Comparison of ENCODE assay signal across 9 cellular contexts in the genomic region with DNA sequence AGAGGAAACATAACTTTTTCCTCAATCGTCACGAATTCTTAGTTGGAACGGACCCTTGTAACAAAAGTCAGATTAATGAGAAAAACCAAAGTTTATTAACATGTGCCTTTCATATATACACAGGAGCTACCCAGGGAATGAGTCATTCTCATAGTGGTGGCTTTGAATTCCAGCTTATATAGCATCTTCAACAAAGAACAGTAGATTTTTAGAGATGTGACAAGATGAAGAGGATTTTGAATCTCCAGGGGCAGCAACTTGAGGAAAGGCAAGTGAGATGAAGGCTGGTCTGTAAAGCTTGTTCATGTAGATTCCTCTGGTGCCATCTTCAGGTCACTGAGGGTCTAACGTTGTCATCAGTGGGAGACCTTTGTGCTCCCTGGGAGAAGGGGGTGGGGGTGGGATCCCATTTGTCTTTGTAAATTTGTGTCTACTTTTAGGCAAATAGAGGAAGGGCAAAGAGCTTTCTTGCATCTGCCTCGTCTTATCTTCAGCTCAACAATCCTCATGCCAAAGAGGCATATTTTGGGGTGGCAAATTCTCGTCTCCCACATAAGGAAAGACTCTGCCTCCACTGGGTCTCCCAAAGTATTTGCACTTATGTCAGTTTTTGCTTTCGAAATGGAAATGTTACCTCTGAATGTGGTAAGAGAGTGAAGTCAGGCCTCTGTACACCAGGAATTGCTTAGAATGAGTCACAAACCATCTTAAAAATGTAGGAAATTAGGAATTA. TPM values are rescaled to one million over a fixed set of nuclear protein-coding genes. Genes with fewer than 3 reads are reported as not detected.
DNase-seq lines count a peak whose midpoint lies in the region; ATAC-seq and TF ChIP-seq lines count a peak whose summit lies in the region.
"Had no signal": no experiment of that assay in that cellular context is flagged by ENCODE, and none has a peak within 500 bp of the region (broad histone marks: within the 10 kb centered on the region; RNA-seq: fewer than 3 reads in every experiment).

No MANE protein-coding gene starts in this region.

- peak overlapping the region; percentile 15 for H3K27ac ChIP-seq in mammary epithelial cell (ENCODE audit: insufficient read depth, low read depth, low read length)
- peak overlapping the region in 1 of 2 donors; percentile 5 for H3K27ac ChIP-seq in tibial artery

- no peaks in the 10 kb centered on the region for H3K36me3 ChIP-seq in mammary epithelial cell (ENCODE audit: insufficient read depth, low read length)
- no peaks in the 10 kb centered on the region for H3K36me3 ChIP-seq in tibial artery

- dilution Hi-C loops in mammary epithelial cell (cut with HindIII; ENCODE audit: low sequenced_read_pairs), result no loop called here

- BruUV-seq in mammary epithelial cell (replicated peaks; lab: Mats Ljungman, UMichigan), result no TSS peak

- no peak for ATAC-seq in HG02938 (IDR thresholded peaks at IDR 0.05; ENCODE audit: unreplicated experiment)
- no peak for ATAC-seq in HG03521 (IDR thresholded peaks at IDR 0.05; ENCODE audit: unreplicated experiment)

- TF ChIP-seq CTCF in mammary epithelial cell (conservative IDR thresholded peaks at IDR 0.05 in 1 of 2, IDR thresholded peaks at IDR 0.05 in 1 of 2; ENCODE audit: extremely low read depth in 1 of 2, insufficient read depth in 1 of 2, low read depth in 1 of 2, low read length in 2 of 2), result peak; percentile 14 to 31
- peak in 1 of 2 experiments; percentile 3 for TF ChIP-seq CTCF in tibial artery (IDR thresholded peaks at IDR 0.05)

- no peaks in the 10 kb centered on the region for H3K79me2 ChIP-seq in mammary epithelial cell (ENCODE audit: insufficient read depth, low read length)

- 82% methylated on average over 7 of the region's 7 CpGs for WGBS in mammary epithelial cell (ENCODE audit: low coverage, missing lambda C conversion rate)

- H3K4me2 ChIP-seq in mammary epithelial cell (ENCODE audit: insufficient read depth, low read depth, low read length), result no peak overlapping the region

- H2AFZ ChIP-seq in mammary epithelial cell (ENCODE audit: low read depth, low read length), result no peak overlapping the region

- CTCF ChIA-PET in mammary epithelial cell (lab: Charles Lee; ENCODE audit: low non-redundant PET), result no interaction called here

- H3K9me3 ChIP-seq in mammary epithelial cell (replicated peaks; ENCODE audit: insufficient read depth, low read length) (no peaks in the 10 kb centered on the region), tibial artery (no peaks in the 10 kb centered on the region)

- H3K27me3 ChIP-seq in mammary epithelial cell (ENCODE audit: insufficient read depth, low read length), result no peaks in the 10 kb centered on the region
- no peaks in the 10 kb centered on the region for H3K27me3 ChIP-seq in tibial artery

- in situ Hi-C loops in mammary epithelial cell (cut with MboI; ENCODE audit: low sequenced_read_pairs in 2 of 2), result no loop called here

- intact Hi-C loops in mammary epithelial cell (cut with micrococcal nuclease) (loop anchor here (5.0 kb wide), 1 partner anchor 47 kb away; no protein-coding TSS in a partner anchor), tibial artery (cut with DNase I; ENCODE audit: low total_unique reads) (no loop called here)

- no peak overlapping the region for H3K4me3 ChIP-seq in mammary epithelial cell (replicated peaks in 1 of 3; ENCODE audit: insufficient read depth in 1 of 3, low read depth in 2 of 3, low read length in 3 of 3)
- H3K4me3 ChIP-seq in tibial artery, result no peak overlapping the region

- H3K4me1 ChIP-seq in mammary epithelial cell (ENCODE audit: insufficient read depth, low read length) (peaks cover 29% of the 10 kb centered on the region), tibial artery (peaks cover 0 to 36% (median 16%) of the 10 kb centered on the region in 4 donors)

- no peaks in the 10 kb centered on the region for H4K20me1 ChIP-seq in mammary epithelial cell (ENCODE audit: insufficient read depth, low read length)

- H3K9ac ChIP-seq in mammary epithelial cell (ENCODE audit: insufficient read depth, low read length), result no peak overlapping the region

- DNase-seq in GM03348 (ENCODE audit: low spot score), result peak; percentile 56
- DNase-seq in Kasumi-1 (lab: John Stamatoyannopoulos, UW), result peak; percentile 46 to 52
- no peak for DNase-seq in mammary epithelial cell
- peak; percentile 64 for DNase-seq in non-pigmented ciliary epithelial cell (ENCODE audit: low read depth)
- no peak for DNase-seq in mucosa of gallbladder (ENCODE audit: low spot score)
- DNase-seq in tibial artery, result no peak
- DNase-seq: activated CD8-positive, alpha-beta memory T cell treated with anti-CD3 and anti-CD28 coated beads, Interleukin-2, amount 50 U/mL, for 48 hours had no signal

RNA-seq across cellular contexts. Expression of gene CLEC3B, which starts 29.5 kb away (rescaled TPM):
- under 1 TPM in 1 of 2 donors, not detected in 1; 0.33 TPM for total RNA-seq in mammary epithelial cell
- polyA plus RNA-seq in mammary epithelial cell, result 0.11 TPM
- not detected for polyA minus RNA-seq in mammary epithelial cell
- total RNA-seq in mucosa of gallbladder, result 42.9 TPM

Comparison
In these comparisons a context has a peak if more than half of its experiments do, and no peak if none do; other contexts are left out.
1. DNase-seq: peak in GM03348 (single experiment), Kasumi-1 (2 of 2) and non-pigmented ciliary epithelial cell (single experiment); none in mammary epithelial cell (single experiment), mucosa of gallbladder (single experiment) and tibial artery (0 of 2).
2. RNA of gene CLEC3B, which starts 29.5 kb away (total RNA-seq): 42.9 TPM in mucosa of gallbladder (single experiment); 0.33 TPM in mammary epithelial cell; every median in the first group is over 10 times any median in the second.